In genomic region chr12:57127101-57127709, GRCh38 we compare ENCODE assay signal across 8 cellular contexts. TPM values are rescaled to one million over a fixed set of nuclear protein-coding genes. Genes with fewer than 3 reads are reported as not detected.
DNase-seq lines count a peak whose midpoint lies in the region; ATAC-seq and TF ChIP-seq lines count a peak whose summit lies in the region.

No MANE protein-coding gene starts in this region.

- peaks cover 9 to 32% of the 10 kb centered on the region in 2 experiments for H3K4me1 ChIP-seq in HCT116 (ENCODE audit: control insufficient read depth in 1 of 2, insufficient read depth in 2 of 2, low read length in 2 of 2)
- H3K4me1 ChIP-seq in PC-3 (ENCODE audit: insufficient read depth, low read length) = peaks cover 18% of the 10 kb centered on the region; the same call in 1 of the 2 replicates
- H3K4me1 ChIP-seq in psoas muscle = peaks cover 15% of the 10 kb centered on the region

- H3K36me3 ChIP-seq in HCT116 (ENCODE audit: control insufficient read depth in 1 of 2, insufficient read depth in 2 of 2, low read length in 2 of 2) (no peaks in the 10 kb centered on the region), PC-3 (ENCODE audit: low read depth, low read length) (no peaks in the 10 kb centered on the region), psoas muscle (ENCODE audit: insufficient read depth in 1 of 2, low read depth in 1 of 2) (no peaks in the 10 kb centered on the region)

- H3K36me3 Mint-ChIP-seq in CD14-positive monocyte = peaks cover 18% of the 10 kb centered on the region in 2 donors
- H3K36me3 Mint-ChIP-seq in activated naive CD4-positive, alpha-beta T cell treated with anti-CD3 and anti-CD28 coated beads, Interleukin-2, amount 50 U/mL, for 24 hours = no peaks in the 10 kb centered on the region

- peaks cover 38% of the 10 kb centered on the region for H3K4me1 Mint-ChIP-seq in CD14-positive monocyte
- peaks cover 12% of the 10 kb centered on the region for H3K4me1 Mint-ChIP-seq in activated naive CD4-positive, alpha-beta T cell treated with anti-CD3 and anti-CD28 coated beads, Interleukin-2, amount 50 U/mL, for 24 hours

- H3K27me3 Mint-ChIP-seq in CD14-positive monocyte (ENCODE audit: low read depth in 3 of 3) = peaks cover 5 to 29% (median 26%) of the 10 kb centered on the region in 3 donors
- H3K27me3 Mint-ChIP-seq in activated naive CD4-positive, alpha-beta T cell treated with anti-CD3 and anti-CD28 coated beads, Interleukin-2, amount 50 U/mL, for 24 hours = no peaks in the 10 kb centered on the region

- peak overlapping the region; percentile 74 to 80 for H3K4me3 ChIP-seq in HCT116 (replicated peaks in 1 of 2; ENCODE audit: low read depth in 1 of 2, low read length in 2 of 2)
- H3K4me3 ChIP-seq in PC-3 (ENCODE audit: low read length) = peak overlapping the region; percentile 94
- H3K4me3 ChIP-seq in psoas muscle = peak overlapping the region; percentile 72

- H3K4me2 ChIP-seq in HCT116 (ENCODE audit: low read length) (peak overlapping the region; percentile 99), PC-3 (ENCODE audit: low read length) (peak overlapping the region; percentile 99)

- H4K20me1 ChIP-seq in HCT116 (ENCODE audit: insufficient read depth) (no peaks in the 10 kb centered on the region), PC-3 (ENCODE audit: low read length) (no peaks in the 10 kb centered on the region)

- RAD21 ChIA-PET in HCT116 (lab: Charles Lee; ENCODE audit: low non-redundant PET in 1 of 2, low total read pairs in 2 of 2, uncharacterized antibody in 2 of 2, unreplicated experiment in 2 of 2) = interaction anchor here (1.1 to 1.5 kb wide), 4 partner anchors 16 to 58 kb away, joined by 3 to 9 read pairs (median 4); partner anchors contain the start of gene STAT6 (in 1 of the 2)

- DNase-seq in CD14-positive monocyte (ENCODE audit: low spot score) = no peak
- peak; percentile 68 for DNase-seq in HCT116 (ENCODE audit: low read depth, low spot score)
- peak; percentile 62 for DNase-seq in PC-3
- DNase-seq in left cardiac atrium = peak; percentile 70
- peak; percentile 65 to 78 for DNase-seq in psoas muscle

- peak overlapping the region; percentile 93 to 95 for H3K4me3 Mint-ChIP-seq in CD14-positive monocyte
- peak overlapping the region; percentile 87 for H3K4me3 Mint-ChIP-seq in activated naive CD4-positive, alpha-beta T cell treated with anti-CD3 and anti-CD28 coated beads, Interleukin-2, amount 50 U/mL, for 24 hours

- no peaks in the 10 kb centered on the region for H3K79me2 ChIP-seq in HCT116 (ENCODE audit: insufficient read depth, low read length)
- peaks cover 4% of the 10 kb centered on the region; the same call in 1 of the 2 replicates for H3K79me2 ChIP-seq in PC-3 (ENCODE audit: low read length)

- peaks cover 6 to 7% of the 10 kb centered on the region in 2 experiments; a peak in 1 of 4 replicates for H3K9me3 ChIP-seq in HCT116 (ENCODE audit: control insufficient read depth in 1 of 2, insufficient read depth in 1 of 2, low read depth in 1 of 2, low read length in 2 of 2)
- H3K9me3 ChIP-seq in PC-3 (ENCODE audit: low read length) = no peaks in the 10 kb centered on the region
- no peaks in the 10 kb centered on the region for H3K9me3 ChIP-seq in psoas muscle

- TF ChIP-seq POLR2A in HCT116 (IDR thresholded peaks at IDR 0.05; ENCODE audit: borderline replicate concordance, extremely low read depth, insufficient read depth, insufficient read length) = no peak

- 2 to 5% (median 3%) methylated on average over 26 of the region's 26 CpGs for WGBS in psoas muscle, 3 donors

- H3K27ac ChIP-seq in HCT116 (ENCODE audit: low read depth, low read length) (peak overlapping the region; percentile 79), PC-3 (ENCODE audit: low read length) (peak overlapping the region; percentile 49), psoas muscle (peak overlapping the region; percentile 78)

- H2AFZ ChIP-seq in HCT116 (ENCODE audit: low read depth, low read length, poor library complexity, severe bottlenecking) (peak overlapping the region; percentile 38), PC-3 (ENCODE audit: low read length) (peak overlapping the region; percentile 99)

- BruUV-seq in HCT116 (replicated peaks; lab: Mats Ljungman, UMichigan) (TSS peak; percentile 77), PC-3 (replicated peaks; lab: Mats Ljungman, UMichigan) (TSS peak; percentile 60)

- CTCF ChIA-PET in HCT116 (lab: Charles Lee) (interaction anchor here (0.9 to 5.8 kb wide), 7 partner anchors 9 to 116 kb away, joined by 3 to 44 read pairs (median 13); partner anchors contain the start of gene STAT6), PC-3 (lab: Charles Lee) (interaction anchor here (0.5 to 2.1 kb wide), 6 partner anchors 48 to 104 kb away, joined by 3 to 17 read pairs (median 3); partner anchors contain the start of gene SHMT2)

- H3K9me3 Mint-ChIP-seq in CD14-positive monocyte = peaks cover 0 to 8% (median 3%) of the 10 kb centered on the region in 7 donors
- no peaks in the 10 kb centered on the region for H3K9me3 Mint-ChIP-seq in activated naive CD4-positive, alpha-beta T cell treated with anti-CD3 and anti-CD28 coated beads, Interleukin-2, amount 50 U/mL, for 24 hours

- H3K9me2 ChIP-seq in HCT116 (ENCODE audit: insufficient read depth) (no peaks in the 10 kb centered on the region), PC-3 (replicated peaks; ENCODE audit: low read length) (no peaks in the 10 kb centered on the region)

- POLR2A ChIA-PET in HCT116 (lab: Charles Lee) = interaction anchor here (0.8 to 1.9 kb wide), 7 partner anchors 9 to 439 kb away, joined by 3 to 20 read pairs (median 4); partner anchors contain the start of genes PTGES3 and STAT6
- POLR2A ChIA-PET in PC-3 (lab: Charles Lee; ENCODE audit: unreplicated experiment) = no interaction called here

- H3K27me3 ChIP-seq in HCT116 (ENCODE audit: insufficient read depth, low read length) (no peaks in the 10 kb centered on the region), PC-3 (ENCODE audit: low read length) (no peaks in the 10 kb centered on the region), psoas muscle (ENCODE audit: insufficient read depth in 3 of 3, low read length in 2 of 3) (no peaks in the 10 kb centered on the region)

- TF ChIP-seq RAD21 in HCT116 (IDR thresholded peaks at IDR 0.05; ENCODE audit: low read depth) = no peak; the same call in none of the 2 replicates

- peak; percentile 68 for ATAC-seq in HCT116
- ATAC-seq in PC-3 = peak; percentile 65
- ATAC-seq in left cardiac atrium = peak; percentile 24 to 43
- peak; percentile 19 to 51 (median 47) for ATAC-seq in psoas muscle
- ATAC-seq in HG03342 (IDR thresholded peaks at IDR 0.05; ENCODE audit: unreplicated experiment) = no peak
- no peak for ATAC-seq in GM19397 (IDR thresholded peaks at IDR 0.05; ENCODE audit: unreplicated experiment)

- no peaks in the 10 kb centered on the region for H3F3A ChIP-seq in PC-3 (ENCODE audit: low read length, unreplicated experiment)

- intact Hi-C loops in CD14-positive monocyte (cut with micrococcal nuclease) (loop anchor here in 1 of 2 donors (5.0 kb wide), 1 partner anchor 35 kb away; no protein-coding TSS in a partner anchor), HCT116 (cut with micrococcal nuclease) (loop anchor here (10.0 kb wide), 1 partner anchor 118 kb away; no protein-coding TSS in a partner anchor), PC-3 (cut with micrococcal nuclease) (loop anchor here (2.0 kb wide), 1 partner anchor 26 kb away; no protein-coding TSS in a partner anchor), left cardiac atrium (cut with DNase I) (no loop called here), psoas muscle (cut with DNase I) (no loop called here)

- peak overlapping the region; percentile 63 to 87 (median 82) for H3K27ac Mint-ChIP-seq in CD14-positive monocyte
- H3K27ac Mint-ChIP-seq in activated naive CD4-positive, alpha-beta T cell treated with anti-CD3 and anti-CD28 coated beads, Interleukin-2, amount 50 U/mL, for 24 hours = no peak overlapping the region

- H3K9ac ChIP-seq in HCT116 (ENCODE audit: low read length) (peak overlapping the region; percentile 79), PC-3 (ENCODE audit: low read length) (peak overlapping the region; percentile 79)

- TF ChIP-seq CTCF in CD14-positive monocyte (IDR thresholded peaks at IDR 0.05) (peak; percentile 40), HCT116 (IDR thresholded peaks at IDR 0.05 in 2 of 3, conservative IDR thresholded peaks at IDR 0.05 in 1 of 3; ENCODE audit: borderline replicate concordance in 1 of 3, insufficient read depth in 1 of 3, low read depth in 2 of 3, low read length in 2 of 3) (peak; percentile 24 to 51 (median 38); a peak in 3 of 6 replicates), PC-3 (conservative IDR thresholded peaks at IDR 0.05; ENCODE audit: low read depth, low read length) (peak; percentile 50), psoas muscle (IDR thresholded peaks at IDR 0.05) (peak; percentile 22)

RNA-seq across cellular contexts. Expression of gene LRP1, which starts 1.1 kb away (rescaled TPM):
- polyA plus RNA-seq in CD14-positive monocyte (10 to 100 TPM in 1 of 2 donors, 1 to 10 TPM in 1; 5.5 to 10.5 TPM), psoas muscle (10 to 100 TPM; 10.7 to 14.7 (median 14.5) TPM)
- total RNA-seq in HCT116 (2021; ENCODE audit: unreplicated experiment) (12.0 TPM), PC-3 (2014; rRNA removed) (14.7 and 21.8 TPM in 2 replicates), left cardiac atrium (100 to 1,000 TPM; 188 to 222 TPM), psoas muscle (10 to 100 TPM; 33.1 to 50.6 (median 35.1) TPM)
- 9.3 and 14.6 TPM in 2 replicates for polyA plus RNA-seq in HCT116 (2012)

RNA-seq across cellular contexts. Expression of gene STAT6, which starts 16.0 kb away (rescaled TPM):
- polyA plus RNA-seq in CD14-positive monocyte (100 to 1,000 TPM; 132 to 154 TPM), psoas muscle (10 to 100 TPM; 10.4 to 11.6 (median 11.3) TPM)
- total RNA-seq in HCT116 (2021; ENCODE audit: unreplicated experiment) (78.5 TPM), PC-3 (2014; rRNA removed) (20.8 and 28.4 TPM in 2 replicates), left cardiac atrium (10 to 100 TPM; 77.7 to 78.1 TPM), psoas muscle (10 to 100 TPM; 14.1 to 27.7 (median 18.2) TPM)
- 53.3 and 55.0 TPM in 2 replicates for polyA plus RNA-seq in HCT116 (2012)

RNA-seq across cellular contexts. Expression of gene LRP1-AS, which starts 20.2 kb away (rescaled TPM):
- 1 to 10 TPM in 1 of 2 donors, under 1 TPM in 1; 0.35 to 1.5 TPM for polyA plus RNA-seq in CD14-positive monocyte
- total RNA-seq in HCT116 (2021; ENCODE audit: unreplicated experiment) = not detected
- polyA plus RNA-seq in HCT116 (2012) = not detected in 2 replicates
- not detected in 2 replicates for total RNA-seq in PC-3 (2014; rRNA removed)
- not detected for total RNA-seq in left cardiac atrium
- total RNA-seq in psoas muscle = not detected
- polyA plus RNA-seq in psoas muscle = not detected

RNA-seq across cellular contexts. Expression of gene NAB2, which starts 38.3 kb away (rescaled TPM):
- polyA plus RNA-seq in CD14-positive monocyte (1 to 10 TPM in 1 of 2 donors, under 1 TPM in 1; 1.00 to 2.7 TPM), psoas muscle (100 to 1,000 TPM in 1 of 3 donors, 1 to 10 TPM in 2; 5.6 to 114 (median 8.2) TPM)
- total RNA-seq in HCT116 (2021; ENCODE audit: unreplicated experiment) (77.1 TPM), PC-3 (2014; rRNA removed) (17.4 and 20.2 TPM in 2 replicates), left cardiac atrium (10 to 100 TPM; 11.1 to 17.1 TPM), psoas muscle (10 to 100 TPM in 2 of 4 donors, 1 to 10 TPM in 2; 7.1 to 28.4 (median 10.8) TPM)
- 59.6 and 68.8 TPM in 2 replicates for polyA plus RNA-seq in HCT116 (2012)

RNA-seq across cellular contexts. Expression of gene NEMP1, which starts 48.6 kb away (rescaled TPM):
- 1 to 10 TPM; 1.9 to 2.2 TPM for polyA plus RNA-seq in CD14-positive monocyte
- total RNA-seq in HCT116 (2021; ENCODE audit: unreplicated experiment) = 35.2 TPM
- polyA plus RNA-seq in HCT116 (2012) = 9.0 and 12.3 TPM in 2 replicates
- total RNA-seq in PC-3 (2014; rRNA removed) = 16.4 and 18.3 TPM in 2 replicates
- total RNA-seq in left cardiac atrium = 1 to 10 TPM; 2.8 to 5.3 TPM
- total RNA-seq in psoas muscle = 1 to 10 TPM; 1.5 to 3.2 (median 2.1) TPM
- 1 to 10 TPM; 1.3 to 3.0 (median 2.7) TPM for polyA plus RNA-seq in psoas muscle

Comparison
In these comparisons a context has a peak if more than half of its experiments do, and no peak if none do; other contexts are left out.
1. ATAC-seq: peak in HCT116 (single experiment), PC-3 (single experiment), left cardiac atrium (2 of 2) and psoas muscle (4 of 4); none in HG03342 (single experiment) and GM19397 (single experiment).
2. intact Hi-C loops: an anchor here in HCT116 (10.0 kb wide) and PC-3 (2.0 kb wide); none called in left cardiac atrium and psoas muscle.
3. Peak in every context shown above with its lines, with median percentiles within 50 percentile points of each other: CTCF ChIP-seq, H3K27ac ChIP-seq and H3K4me3 ChIP-seq.